ENCODE assay signal across 1 cellular context in the genomic region with DNA sequence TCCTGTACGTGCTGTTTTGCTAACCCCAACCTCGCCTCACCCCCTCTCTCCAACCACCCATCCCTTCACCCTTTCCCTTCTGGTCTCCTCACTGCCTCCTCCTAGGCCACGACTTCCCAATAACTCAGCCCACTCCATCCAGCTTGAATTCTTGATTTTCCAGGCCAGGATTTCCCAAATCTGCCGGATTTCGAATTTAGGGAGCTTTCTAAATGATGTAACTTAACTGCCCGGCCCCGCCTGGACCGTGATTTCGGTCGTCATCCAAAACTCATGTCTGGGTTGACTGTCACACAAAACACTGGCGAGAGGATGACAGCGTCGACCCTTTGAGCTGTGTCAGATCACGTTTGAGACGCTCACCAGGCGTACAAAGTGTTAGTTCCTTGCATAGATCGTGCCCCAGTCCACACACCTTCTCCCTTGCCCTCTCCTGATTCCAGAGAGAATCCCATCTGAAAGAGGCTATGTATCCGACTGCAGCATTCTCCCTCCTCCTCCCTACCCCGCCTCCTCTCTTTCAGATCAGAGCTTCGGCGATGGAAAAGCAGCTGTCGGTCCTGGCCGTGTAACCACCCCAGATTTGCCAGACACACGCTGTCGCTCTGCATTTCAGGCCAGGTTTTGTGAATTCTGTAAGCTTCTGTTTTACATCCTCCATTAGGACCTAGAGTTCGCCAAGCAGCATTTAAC.
A peak's percentile ranks its signal among the peaks of the same experiment; 100 is the strongest.
TF ChIP-seq lines count a peak whose summit lies in the region.

No MANE protein-coding gene starts in this region.

TF ChIP-seq in HepG2, 621 proteins besides CTCF, POLR2A, EP300 and RAD21 (continued from another document):
- TF ChIP-seq, protein P1, sequence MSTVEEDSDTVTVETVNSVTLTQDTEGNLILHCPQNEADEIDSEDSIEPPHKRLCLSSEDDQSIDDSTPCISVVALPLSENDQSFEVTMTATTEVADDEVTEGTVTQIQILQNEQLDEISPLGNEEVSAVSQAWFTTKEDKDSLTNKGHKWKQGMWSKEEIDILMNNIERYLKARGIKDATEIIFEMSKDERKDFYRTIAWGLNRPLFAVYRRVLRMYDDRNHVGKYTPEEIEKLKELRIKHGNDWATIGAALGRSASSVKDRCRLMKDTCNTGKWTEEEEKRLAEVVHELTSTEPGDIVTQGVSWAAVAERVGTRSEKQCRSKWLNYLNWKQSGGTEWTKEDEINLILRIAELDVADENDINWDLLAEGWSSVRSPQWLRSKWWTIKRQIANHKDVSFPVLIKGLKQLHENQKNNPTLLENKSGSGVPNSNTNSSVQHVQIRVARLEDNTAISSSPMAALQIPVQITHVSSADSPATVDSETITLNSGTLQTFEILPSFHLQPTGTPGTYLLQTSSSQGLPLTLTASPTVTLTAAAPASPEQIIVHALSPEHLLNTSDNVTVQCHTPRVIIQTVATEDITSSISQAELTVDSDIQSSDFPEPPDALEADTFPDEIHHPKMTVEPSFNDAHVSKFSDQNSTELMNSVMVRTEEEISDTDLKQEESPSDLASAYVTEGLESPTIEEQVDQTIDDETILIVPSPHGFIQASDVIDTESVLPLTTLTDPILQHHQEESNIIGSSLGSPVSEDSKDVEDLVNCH (CRISPR knock-in tag; IDR thresholded peaks at IDR 0.05): no peak
- TF ChIP-seq SPEN (CRISPR knock-in tag; IDR thresholded peaks at IDR 0.05; ENCODE audit: low read depth) (no peak), PCBP2 (optimal IDR thresholded peaks at IDR 0.05; ENCODE audit: low read depth, low read length, poor library complexity, severe bottlenecking) (peak; percentile 41), ZNF317 (CRISPR knock-in tag; IDR thresholded peaks at IDR 0.05) (no peak)
